18 cellular contexts compared by ENCODE assay signal in genomic region chr6:120055071-120055470, GRCh38.
DNase-seq lines count a peak whose midpoint lies in the region; ATAC-seq and TF ChIP-seq lines count a peak whose summit lies in the region.
"Had no signal": no experiment of that assay in that cellular context is flagged by ENCODE, and none has a peak within 500 bp of the region (broad histone marks: within the 10 kb centered on the region; RNA-seq: fewer than 3 reads in every experiment).

No MANE protein-coding gene starts in this region.

- no peak for ATAC-seq in omental fat pad (ENCODE audit: low FRiP score)

- TF ChIP-seq CTCF in omental fat pad (IDR thresholded peaks at IDR 0.05), result no peak

- peak; percentile 76 for DNase-seq in D341Med (ENCODE audit: low spot score)
- peak; percentile 94 for DNase-seq in NCI-H2171 treated with DMSO at 0.1 percent for 48 hours (lab: John Stamatoyannopoulos, UW)
- DNase-seq in NCI-H82 (lab: John Stamatoyannopoulos, UW), result peak; percentile 90
- DNase-seq in pons (ENCODE audit: low spot score), result peak; percentile 2
- DNase-seq in GDM1 (lab: John Stamatoyannopoulos, UW), result no peak
- no peak for DNase-seq in omental fat pad (ENCODE audit: low spot score)
- no peak for DNase-seq in activated T-cell treated with anti-CD3 and anti-CD28 coated beads, Interleukin-2, amount 50 U/mL, for 48 hours
- DNase-seq: DMS79 treated with DMSO at 0.1 percent for 48 hours, H9, NCI-H1048, NCI-H1417, NCI-H187, NCI-H2081 treated with DMSO at 0.1 percent for 48 hours, NCI-H510A, NCI-H774, RPMI8226, SHP77, T-helper 1 cell had no signal

Comparison
In these comparisons a context has a peak if more than half of its experiments do, and no peak if none do; other contexts are left out.
1. DNase-seq: peak in D341Med (single experiment), NCI-H2171 treated with DMSO at 0.1 percent for 48 hours (single experiment), NCI-H82 (single experiment) and pons (single experiment); none in GDM1 (single experiment), omental fat pad (single experiment) and activated T-cell treated with anti-CD3 and anti-CD28 coated beads, Interleukin-2, amount 50 U/mL, for 48 hours (0 of 2).